ENCODE assay signal across 29 cellular contexts in the genomic region with DNA sequence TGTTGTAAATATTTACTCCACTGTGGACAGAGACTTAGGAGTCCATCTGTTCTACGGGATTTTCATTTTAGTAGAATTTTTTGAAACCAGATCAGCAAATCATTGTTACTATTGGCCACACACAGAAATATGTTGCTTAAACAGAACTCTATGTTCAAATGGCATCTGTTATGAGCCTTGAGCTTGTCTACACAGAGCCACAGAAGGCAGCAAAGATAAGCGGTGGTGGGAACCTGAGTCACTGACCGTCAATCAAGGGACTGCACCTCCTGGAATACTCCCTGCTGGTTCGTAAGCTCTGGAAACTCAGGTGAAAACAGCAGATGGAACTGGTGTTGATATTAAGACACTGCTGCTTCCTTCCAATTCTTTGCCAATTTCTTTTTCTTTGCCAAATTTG.
"Had no signal": no experiment of that assay in that cellular context is flagged by ENCODE, and none has a peak within 500 bp of the region (broad histone marks: within the 10 kb centered on the region; RNA-seq: fewer than 3 reads in every experiment).

No MANE protein-coding gene starts in this region.

- H3K27ac Mint-ChIP-seq: activated CD4-positive, alpha-beta memory T cell treated with anti-CD3 and anti-CD28 coated beads for 36 hours; activated CD4-positive, alpha-beta T cell treated with anti-CD3 and anti-CD28 coated beads for 36 hours; activated CD4-positive, alpha-beta T cell treated with anti-CD3 and anti-CD28 coated beads, Interleukin-2, amount 10 ng/mL, durations not matched to agents 24 days and 14 days; activated CD8-positive, alpha-beta memory T cell treated with anti-CD3 and anti-CD28 coated beads, Interleukin-2, amount 10 ng/mL, durations not matched to agents 7 days and 5 days; activated CD8-positive, alpha-beta T cell treated with anti-CD3 and anti-CD28 coated beads, Interleukin-2, amount 10 ng/mL, durations not matched to agents 7 days and 5 days; activated naive CD4-positive, alpha-beta T cell treated with anti-CD3 and anti-CD28 coated beads for 36 hours; activated naive CD4-positive, alpha-beta T cell treated with anti-CD3 and anti-CD28 coated beads, Interleukin-2, amount 50 U/mL, for 24 hours; activated naive CD8-positive, alpha-beta T cell treated with anti-CD3 and anti-CD28 coated beads for 36 hours; activated naive CD8-positive, alpha-beta T cell treated with anti-CD3 and anti-CD28 coated beads, Interleukin-2, amount 50 U/mL, for 24 hours; activated T-helper 1 cell treated with anti-CD3 and anti-CD28 coated beads, Interleukin-12 subunit alpha, Interleukin-12 subunit beta, Interleukin-2, Interleukin-4 antibody, amounts not matched to agents 30 ng/mL and 10 ng/mL and 1 ng/mL, durations not matched to agents 14 hours and 24 hours and 36 hours; activated T-helper 2 cell treated with anti-CD3 and anti-CD28 coated beads, Interferon-gamma antibody, Interleukin-2, Interleukin-4, amounts not matched to agents 10 μg/mL and 5 μg/mL and 100 μg/mL, durations not matched to agents 14 hours and 24 hours and 36 hours had no signal

- H3K27ac ChIP-seq: adrenal gland, body of pancreas, colonic mucosa, epithelial cell of prostate, esophagus squamous epithelium, gastroesophageal sphincter, heart right ventricle had no signal

- H3K27me3 ChIP-seq: adrenal gland, body of pancreas, colonic mucosa, esophagus squamous epithelium had no signal

- H3K4me3 Mint-ChIP-seq: activated CD4-positive, alpha-beta memory T cell treated with anti-CD3 and anti-CD28 coated beads for 36 hours; activated CD4-positive, alpha-beta T cell treated with anti-CD3 and anti-CD28 coated beads for 36 hours; activated CD4-positive, alpha-beta T cell treated with anti-CD3 and anti-CD28 coated beads, Interleukin-2, amount 10 ng/mL, durations not matched to agents 24 days and 14 days; activated CD8-positive, alpha-beta memory T cell treated with anti-CD3 and anti-CD28 coated beads, Interleukin-2, amount 10 ng/mL, durations not matched to agents 7 days and 5 days; activated CD8-positive, alpha-beta T cell treated with anti-CD3 and anti-CD28 coated beads, Interleukin-2, amount 10 ng/mL, durations not matched to agents 7 days and 5 days; activated naive CD4-positive, alpha-beta T cell treated with anti-CD3 and anti-CD28 coated beads for 36 hours; activated naive CD4-positive, alpha-beta T cell treated with anti-CD3 and anti-CD28 coated beads, Interleukin-2, amount 50 U/mL, for 24 hours; activated naive CD8-positive, alpha-beta T cell treated with anti-CD3 and anti-CD28 coated beads for 36 hours; activated naive CD8-positive, alpha-beta T cell treated with anti-CD3 and anti-CD28 coated beads, Interleukin-2, amount 50 U/mL, for 24 hours; activated T-helper 1 cell treated with anti-CD3 and anti-CD28 coated beads, Interleukin-12 subunit alpha, Interleukin-12 subunit beta, Interleukin-2, Interleukin-4 antibody, amounts not matched to agents 30 ng/mL and 10 ng/mL and 1 ng/mL, durations not matched to agents 14 hours and 24 hours and 36 hours had no signal

- H3K36me3 Mint-ChIP-seq: activated CD4-positive, alpha-beta memory T cell treated with anti-CD3 and anti-CD28 coated beads for 36 hours; activated CD8-positive, alpha-beta memory T cell treated with anti-CD3 and anti-CD28 coated beads, Interleukin-2, amount 10 ng/mL, durations not matched to agents 7 days and 5 days; activated naive CD4-positive, alpha-beta T cell treated with anti-CD3 and anti-CD28 coated beads, Interleukin-2, amount 50 U/mL, for 24 hours; activated naive CD8-positive, alpha-beta T cell treated with anti-CD3 and anti-CD28 coated beads for 36 hours had no signal

- H3K4me1 Mint-ChIP-seq: activated CD4-positive, alpha-beta T cell treated with anti-CD3 and anti-CD28 coated beads for 36 hours; activated CD4-positive, alpha-beta T cell treated with anti-CD3 and anti-CD28 coated beads, Interleukin-2, amount 10 ng/mL, durations not matched to agents 24 days and 14 days; activated CD8-positive, alpha-beta memory T cell treated with anti-CD3 and anti-CD28 coated beads, Interleukin-2, amount 10 ng/mL, durations not matched to agents 7 days and 5 days; activated naive CD4-positive, alpha-beta T cell treated with anti-CD3 and anti-CD28 coated beads, Interleukin-2, amount 50 U/mL, for 24 hours; activated naive CD8-positive, alpha-beta T cell treated with anti-CD3 and anti-CD28 coated beads for 36 hours; activated naive CD8-positive, alpha-beta T cell treated with anti-CD3 and anti-CD28 coated beads, Interleukin-2, amount 50 U/mL, for 24 hours had no signal

- H3K36me3 ChIP-seq: adrenal gland, colonic mucosa, esophagus squamous epithelium, gastroesophageal sphincter, heart right ventricle had no signal

- H3K4me3 ChIP-seq: adrenal gland, body of pancreas, colonic mucosa, esophagus squamous epithelium, gastroesophageal sphincter, heart right ventricle had no signal

- H3K9me3 Mint-ChIP-seq: activated CD4-positive, alpha-beta memory T cell treated with anti-CD3 and anti-CD28 coated beads for 36 hours; activated CD4-positive, alpha-beta T cell treated with anti-CD3 and anti-CD28 coated beads, Interleukin-2, amount 10 ng/mL, durations not matched to agents 24 days and 14 days; activated naive CD4-positive, alpha-beta T cell treated with anti-CD3 and anti-CD28 coated beads for 36 hours; activated naive CD4-positive, alpha-beta T cell treated with anti-CD3 and anti-CD28 coated beads, Interleukin-2, amount 50 U/mL, for 24 hours; activated naive CD8-positive, alpha-beta T cell treated with anti-CD3 and anti-CD28 coated beads for 36 hours; activated naive CD8-positive, alpha-beta T cell treated with anti-CD3 and anti-CD28 coated beads, Interleukin-2, amount 50 U/mL, for 24 hours; activated T-helper 1 cell treated with anti-CD3 and anti-CD28 coated beads, Interleukin-12 subunit alpha, Interleukin-12 subunit beta, Interleukin-2, Interleukin-4 antibody, amounts not matched to agents 30 ng/mL and 10 ng/mL and 1 ng/mL, durations not matched to agents 14 hours and 24 hours and 36 hours; activated T-helper 2 cell treated with anti-CD3 and anti-CD28 coated beads, Interferon-gamma antibody, Interleukin-2, Interleukin-4, amounts not matched to agents 10 μg/mL and 5 μg/mL and 100 μg/mL, durations not matched to agents 14 hours and 24 hours and 36 hours had no signal

- H3K4me1 ChIP-seq: adrenal gland, body of pancreas, colonic mucosa, esophagus squamous epithelium, gastroesophageal sphincter, heart right ventricle had no signal

- DNase-seq: activated CD4-positive, alpha-beta memory T cell treated with anti-CD3 and anti-CD28 coated beads for 36 hours; activated CD4-positive, alpha-beta T cell treated with anti-CD3 and anti-CD28 coated beads for 36 hours; activated CD4-positive, alpha-beta T cell treated with anti-CD3 and anti-CD28 coated beads, Interleukin-2, amount 10 ng/mL, durations not matched to agents 24 days and 14 days; activated CD4-positive, CD25-positive, alpha-beta regulatory T cell; activated CD4-positive, CD25-positive, alpha-beta regulatory T cell treated with anti-CD3 and anti-CD28 coated beads, Interleukin-2, amount 50 U/mL, for 72 hours; activated CD8-positive, alpha-beta memory T cell treated with anti-CD3 and anti-CD28 coated beads, Interleukin-2, amount 10 ng/mL, durations not matched to agents 7 days and 5 days; activated CD8-positive, alpha-beta memory T cell treated with anti-CD3 and anti-CD28 coated beads, Interleukin-2, amount 50 U/mL, for 4 hours; activated CD8-positive, alpha-beta T cell treated with anti-CD3 and anti-CD28 coated beads, Interleukin-2, amount 10 ng/mL, durations not matched to agents 7 days and 5 days; activated effector memory CD4-positive, alpha-beta T cell treated with anti-CD3 and anti-CD28 coated beads, Interleukin-2, amount 50 U/mL, for 16 hours; activated naive CD4-positive, alpha-beta T cell treated with anti-CD3 and anti-CD28 coated beads for 36 hours; activated naive CD8-positive, alpha-beta T cell treated with anti-CD3 and anti-CD28 coated beads for 36 hours; activated naive CD8-positive, alpha-beta T cell treated with anti-CD3 and anti-CD28 coated beads, Interleukin-2, amount 50 U/mL, for 24 hours; activated T-cell treated with anti-CD3 and anti-CD28 coated beads, Interleukin-2, amount 50 U/mL, for 1 hour; activated T-cell treated with anti-CD3 and anti-CD28 coated beads, Interleukin-2, amount 50 U/mL, for 48 hours; amygdala; aorta; colonic mucosa; effector CD8-positive, alpha-beta T cell; esophagus squamous epithelium; foreskin melanocyte; heart right ventricle; hippocampal formation had no signal

- H3K27me3 Mint-ChIP-seq: activated CD4-positive, alpha-beta memory T cell treated with anti-CD3 and anti-CD28 coated beads for 36 hours; activated CD4-positive, alpha-beta T cell treated with anti-CD3 and anti-CD28 coated beads, Interleukin-2, amount 10 ng/mL, durations not matched to agents 24 days and 14 days; activated CD8-positive, alpha-beta memory T cell treated with anti-CD3 and anti-CD28 coated beads, Interleukin-2, amount 10 ng/mL, durations not matched to agents 7 days and 5 days; activated naive CD8-positive, alpha-beta T cell treated with anti-CD3 and anti-CD28 coated beads, Interleukin-2, amount 50 U/mL, for 24 hours had no signal

- ATAC-seq: activated CD4-positive, alpha-beta T cell treated with anti-CD3 and anti-CD28 coated beads for 36 hours; activated CD8-positive, alpha-beta memory T cell treated with anti-CD3 and anti-CD28 coated beads, Interleukin-2, amount 10 ng/mL, durations not matched to agents 7 days and 5 days; activated CD8-positive, alpha-beta T cell treated with anti-CD3 and anti-CD28 coated beads, Interleukin-2, amount 10 ng/mL, durations not matched to agents 7 days and 5 days; activated naive CD8-positive, alpha-beta T cell treated with anti-CD3 and anti-CD28 coated beads, Interleukin-2, amount 50 U/mL, for 24 hours; body of pancreas; gastroesophageal sphincter; heart right ventricle had no signal
